In the genomic region with DNA sequence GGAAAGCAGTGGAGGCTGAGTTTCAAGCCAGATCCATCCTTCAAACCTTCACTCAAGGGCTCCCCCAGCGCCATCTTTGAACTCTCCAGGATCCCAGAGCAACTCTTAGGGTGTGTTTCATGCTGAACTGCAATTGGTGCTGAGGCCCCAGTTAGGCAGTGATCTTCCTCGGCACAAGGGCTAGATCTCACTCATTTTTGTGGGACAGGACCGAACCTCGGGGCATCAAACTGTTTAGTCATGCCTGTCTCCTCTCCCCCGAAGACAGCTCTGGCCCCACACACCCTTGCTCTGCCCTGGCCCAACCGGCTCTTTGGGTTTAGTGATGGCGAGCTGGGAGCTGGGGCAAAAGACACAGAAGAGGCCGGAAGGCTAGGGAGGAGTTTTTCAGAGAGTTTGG, we compare ENCODE assay signal across 24 cellular contexts.
"Had no signal": no experiment of that assay in that cellular context is flagged by ENCODE, and none has a peak within 500 bp of the region (broad histone marks: within the 10 kb centered on the region; RNA-seq: fewer than 3 reads in every experiment).

No MANE protein-coding gene starts in this region.

- DNase-seq: activated CD4-positive, alpha-beta T cell treated with anti-CD3 and anti-CD28 coated beads for 4 hours; activated CD4-positive, alpha-beta T cell treated with anti-CD3 and anti-CD28 coated beads, Interleukin-2, amount 50 U/mL, for 48 hours; activated CD8-positive, alpha-beta memory T cell treated with anti-CD3 and anti-CD28 coated beads, Interleukin-2, amount 10 ng/mL, durations not matched to agents 7 days and 5 days; activated effector memory CD4-positive, alpha-beta T cell treated with Interleukin-2 at 50 U/mL for 16 hours; activated naive CD4-positive, alpha-beta T cell; activated T-cell treated with anti-CD3 and anti-CD28 coated beads, Interleukin-2, amount 50 U/mL, for 24 hours; amniotic stem cell; brain microvascular endothelial cell; Karpas-422; MM.1S; NCI-H1105; NCI-H1436; NCI-H1694 treated with DMSO at 0.1 percent for 48 hours; NCI-H2029 treated with DMSO at 0.1 percent for 48 hours; NCI-H510A treated with DMSO at 0.1 percent for 48 hours; NK-92 treated with Interleukin-12 subunit alpha and Interleukin-12 subunit beta, amount 100 ng/mL, for 24 hours; Peyer's patch; SHP77 had no signal

- ATAC-seq: activated CD4-positive, CD25-positive, alpha-beta regulatory T cell treated with anti-CD3 and anti-CD28 coated beads, Interleukin-2, amount 50 U/mL, for 24 hours; activated CD8-positive, alpha-beta memory T cell treated with anti-CD3 and anti-CD28 coated beads, Interleukin-2, amount 10 ng/mL, durations not matched to agents 7 days and 5 days; activated naive CD4-positive, alpha-beta T cell treated with anti-CD3 and anti-CD28 coated beads, Interleukin-2, amount 50 U/mL, for 72 hours; K562 had no signal

- H3K27me3 ChIP-seq: ascending aorta, brain microvascular endothelial cell, cardiac muscle cell, Peyer's patch had no signal

- H3K4me3 ChIP-seq: ascending aorta, cardiac muscle cell, K562, Peyer's patch had no signal

- H3K4me1 ChIP-seq: Peyer's patch had no signal

- H3K9me3 ChIP-seq: ascending aorta had no signal

- H3K36me3 ChIP-seq: ascending aorta, brain microvascular endothelial cell, cardiac muscle cell, Peyer's patch had no signal

- H3K27ac ChIP-seq: ascending aorta, brain microvascular endothelial cell, cardiac muscle cell, Peyer's patch, RWPE1 had no signal
